In the genomic region with DNA sequence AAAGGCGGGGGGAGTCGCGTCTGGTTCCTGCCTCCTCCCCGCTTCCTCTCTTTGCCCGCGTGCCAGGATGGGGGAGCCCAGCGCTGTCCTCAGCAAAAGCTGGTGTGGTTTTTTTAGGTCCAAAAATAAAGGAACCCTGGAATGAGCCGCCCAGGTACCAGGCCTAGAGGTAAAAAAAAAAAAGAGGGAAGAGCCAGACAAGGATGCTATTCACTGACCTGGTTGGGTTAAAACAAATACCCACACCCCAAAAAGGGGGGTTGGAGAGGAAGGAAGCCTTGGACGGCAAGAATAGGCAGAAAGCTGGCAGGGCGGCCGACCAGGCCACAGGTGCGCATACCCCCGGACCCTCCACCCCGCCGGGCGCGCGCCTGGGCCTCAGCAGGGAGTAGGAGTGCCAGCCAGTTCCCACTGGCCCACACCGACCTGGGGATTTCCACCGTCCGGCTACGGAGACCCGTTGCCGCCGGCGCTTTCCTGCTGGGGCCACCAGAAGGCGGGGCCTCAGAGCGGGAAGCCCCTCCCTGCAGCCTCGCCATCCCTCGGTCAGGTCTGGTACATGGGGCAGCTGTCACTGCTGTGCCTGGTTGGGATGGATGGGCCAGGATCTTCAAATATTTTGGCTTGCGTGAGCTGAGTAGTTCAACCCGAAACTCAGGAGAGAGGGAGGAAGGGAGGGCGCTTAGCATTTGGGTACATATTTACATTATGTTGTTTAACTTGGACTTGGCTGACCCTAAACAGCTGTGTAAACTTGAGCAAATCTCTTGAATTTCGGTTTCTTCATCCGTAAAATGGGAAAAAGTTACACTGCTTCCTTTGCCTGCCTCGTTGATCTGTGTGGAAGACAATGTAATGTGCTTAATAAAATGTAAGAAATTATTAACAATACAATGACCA, we compare ENCODE assay signal across 8 cellular contexts. TPM values are rescaled to one million over a fixed set of nuclear protein-coding genes. Genes with fewer than 3 reads are reported as not detected.
DNase-seq lines count a peak whose midpoint lies in the region; ATAC-seq and TF ChIP-seq lines count a peak whose summit lies in the region.

No MANE protein-coding gene starts in this region.

- H4K8ac ChIP-seq in mesenchymal stem cell (ENCODE audit: low read length): peak overlapping the region; percentile 100

- peak overlapping the region; percentile 39 for H2BK5ac ChIP-seq in mesenchymal stem cell (ENCODE audit: low read depth, low read length, poor library complexity, severe bottlenecking)

- peak overlapping the region; percentile 68 for H2AK5ac ChIP-seq in mesenchymal stem cell (ENCODE audit: low read length, severe bottlenecking)

- peak overlapping the region; percentile 20 for H2BK15ac ChIP-seq in mesenchymal stem cell (ENCODE audit: low read depth, poor library complexity, severe bottlenecking)

- H3K4me3 ChIP-seq in BE2C (ENCODE audit: low read depth, low read length) (peak overlapping the region; percentile 62), ectodermal cell (ENCODE audit: insufficient read depth, low read depth, low read length) (peak overlapping the region; percentile 45), mesenchymal stem cell (ENCODE audit: insufficient read depth in 1 of 2, low read depth in 1 of 2, low read length in 2 of 2) (peak overlapping the region; percentile 48 to 86)

- 6% methylated on average over 36 of the region's 36 CpGs for WGBS in ectodermal cell, 2 experiments
- WGBS in mesenchymal stem cell: under 1% methylated on average over 32 of the region's 36 CpGs

- peak overlapping the region; percentile 95 for H3K9ac ChIP-seq in mesenchymal stem cell (ENCODE audit: low read length)

- H2BK12ac ChIP-seq in mesenchymal stem cell (ENCODE audit: low read length in 2 of 2): peak overlapping the region; percentile 94 to 99

- peak overlapping the region; percentile 99 to 100 for H3K18ac ChIP-seq in mesenchymal stem cell (ENCODE audit: low read depth in 1 of 2, low read length in 2 of 2)

- H3K4ac ChIP-seq in mesenchymal stem cell (ENCODE audit: low read depth in 1 of 2, low read length in 2 of 2): peak overlapping the region; percentile 99 to 100

- peak; percentile 64 for ATAC-seq in HG03280 (IDR thresholded peaks at IDR 0.05; ENCODE audit: unreplicated experiment)

- peak overlapping the region in 1 of 2 experiments; percentile 98 for H3K14ac ChIP-seq in mesenchymal stem cell (ENCODE audit: low read length in 2 of 2)

- peak overlapping the region; percentile 94 for H2BK120ac ChIP-seq in mesenchymal stem cell (ENCODE audit: low read depth, low read length)

- H3K9me3 ChIP-seq in BE2C: no peaks in the 10 kb centered on the region
- no peaks in the 10 kb centered on the region for H3K9me3 ChIP-seq in ectodermal cell (ENCODE audit: control insufficient read depth, low read length)
- H3K9me3 ChIP-seq in mesenchymal stem cell (ENCODE audit: control insufficient read depth, low read length): no peaks in the 10 kb centered on the region

- H2AFZ ChIP-seq in mesenchymal stem cell (ENCODE audit: low read depth, low read length): no peak overlapping the region

- H4K91ac ChIP-seq in mesenchymal stem cell (ENCODE audit: low read length): peak overlapping the region; percentile 99

- H3K4me1 ChIP-seq in BE2C (peaks cover 35% of the 10 kb centered on the region), ectodermal cell (ENCODE audit: control insufficient read depth, insufficient read depth, low read length) (peaks cover 51% of the 10 kb centered on the region), mesenchymal stem cell (ENCODE audit: control insufficient read depth, insufficient read depth, low read depth, low read length) (peaks cover 47% of the 10 kb centered on the region)

- peaks cover 9% of the 10 kb centered on the region for H3K79me1 ChIP-seq in mesenchymal stem cell (replicated peaks; ENCODE audit: low read length, poor library complexity, severe bottlenecking)

- no peak for TF ChIP-seq CTCF in BE2C (IDR thresholded peaks at IDR 0.05; ENCODE audit: low read depth, low read length)

- no peaks in the 10 kb centered on the region for H3K36me3 ChIP-seq in BE2C
- no peaks in the 10 kb centered on the region for H3K36me3 ChIP-seq in ectodermal cell (ENCODE audit: control insufficient read depth, insufficient read depth, low read length)
- no peaks in the 10 kb centered on the region for H3K36me3 ChIP-seq in mesenchymal stem cell (ENCODE audit: control insufficient read depth in 1 of 2, insufficient read depth in 2 of 2, low read depth in 1 of 2, low read length in 2 of 2)

- peak overlapping the region in 1 of 2 experiments; percentile 51 for H3K23ac ChIP-seq in mesenchymal stem cell (ENCODE audit: low read length in 2 of 2)

- no peaks in the 10 kb centered on the region for H3K27me3 ChIP-seq in BE2C
- peaks cover 14% of the 10 kb centered on the region for H3K27me3 ChIP-seq in ectodermal cell (ENCODE audit: control insufficient read depth, insufficient read depth, low read length, poor library complexity, severe bottlenecking)
- H3K27me3 ChIP-seq in mesenchymal stem cell (ENCODE audit: control insufficient read depth in 1 of 2, insufficient read depth in 1 of 2, low read length in 2 of 2): no peaks in the 10 kb centered on the region

- TF ChIP-seq POLR2A in GM19099 (IDR thresholded peaks at IDR 0.05; ENCODE audit: extremely low read depth, insufficient read length, low read depth): peak; percentile 67

- peak overlapping the region; percentile 70 for H3K4me2 ChIP-seq in mesenchymal stem cell (ENCODE audit: low read length, poor library complexity, severe bottlenecking)

- H3K27ac ChIP-seq in ectodermal cell (ENCODE audit: insufficient read depth, low read depth, low read length, poor library complexity, severe bottlenecking) (peak overlapping the region; percentile 84), mesenchymal stem cell (ENCODE audit: low read length, poor library complexity, severe bottlenecking) (peak overlapping the region; percentile 99)

- DNase-seq in BE2C: peak; percentile 94
- peak; percentile 77 for DNase-seq in NCI-H460 (ENCODE audit: extremely low read depth, low read depth)
- peak; percentile 90 to 93 for DNase-seq in activated CD4-positive, alpha-beta T cell treated with anti-CD3 and anti-CD28 coated beads, Interleukin-2, amount 50 U/mL, for 48 hours
- peak; percentile 96 for DNase-seq in mesenchymal stem cell
- peak; percentile 69 to 71 for DNase-seq in stimulated activated CD8-positive, alpha-beta memory T cell treated with anti-CD3 and anti-CD28 coated beads, Interleukin-15, amount 100 ng/mL, for 4 hours (ENCODE audit: low read depth in 2 of 2)

RNA-seq across cellular contexts. Expression of a gene that starts 5.4 kb away (rescaled TPM):
- polyA plus RNA-seq in BE2C (2012; ENCODE audit: insufficient read depth, insufficient read length, low read depth): 148 TPM
- total RNA-seq in NCI-H460 (2014; rRNA removed; shearing (Covaris generic)): 31.5 and 36.7 TPM in 2 replicates
- 6.9 and 8.7 TPM in 2 replicates for polyA plus RNA-seq in NCI-H460 (2014; cell fraction: nucleus; rRNA removed)
- 15.5 TPM for polyA plus RNA-seq in ectodermal cell (2013, experiment 1 of 4)
- 12.7 TPM for polyA plus RNA-seq in ectodermal cell (2013, experiment 2 of 4)
- 15.6 TPM for polyA plus RNA-seq in ectodermal cell (2013, experiment 3 of 4)
- 16.1 TPM for polyA plus RNA-seq in ectodermal cell (2013, experiment 4 of 4)
- polyA plus RNA-seq in mesenchymal stem cell (2013, experiment 1 of 2): 49.1 TPM
- polyA plus RNA-seq in mesenchymal stem cell (2013, experiment 2 of 2): 48.1 TPM

Comparison
In these comparisons a context has a peak if more than half of its experiments do, and no peak if none do; other contexts are left out.
1. Peak in every context shown above with its lines: DNase-seq, ATAC-seq, H3K4me3 ChIP-seq and H3K27ac ChIP-seq.